In the genomic region with DNA sequence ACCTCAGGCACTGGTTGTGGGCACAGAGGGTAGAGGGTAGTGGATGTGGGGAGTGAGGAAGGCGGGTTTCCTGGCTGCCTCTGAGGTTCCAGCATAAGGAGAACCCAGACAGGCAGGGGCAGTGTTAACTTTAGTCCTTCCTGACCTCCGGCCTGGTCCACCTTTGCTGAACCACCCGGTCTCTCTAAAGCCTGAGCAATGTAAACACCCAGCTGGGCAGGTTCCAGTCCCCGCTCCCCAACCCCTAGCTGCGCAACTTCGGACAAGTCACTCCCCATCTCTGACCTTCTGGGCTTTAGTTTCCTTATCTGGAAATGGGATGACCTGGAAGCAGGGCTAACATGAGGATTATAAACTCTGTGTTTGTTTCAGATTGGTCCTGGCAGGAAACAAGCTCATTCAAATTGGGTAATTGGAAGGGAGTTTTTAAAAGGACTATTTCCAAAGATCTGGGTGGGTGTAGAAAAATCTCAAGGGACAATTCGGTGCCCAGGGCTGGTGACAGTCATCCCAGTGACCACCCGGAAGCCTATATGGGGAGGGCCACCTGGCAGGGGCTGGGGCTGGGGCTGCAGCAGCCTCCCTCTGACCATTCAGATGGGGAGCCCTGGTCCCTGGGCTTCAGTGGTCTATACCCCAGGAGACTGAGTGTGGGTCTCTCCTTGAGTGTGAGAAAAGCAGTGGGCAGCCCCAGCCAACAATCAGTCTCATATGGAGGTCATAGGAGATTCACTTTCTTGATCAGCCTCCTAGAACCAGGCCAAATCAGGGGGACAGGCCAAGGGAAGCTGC, we compare ENCODE assay signal across 17 cellular contexts.
DNase-seq lines count a peak whose midpoint lies in the region; ATAC-seq and TF ChIP-seq lines count a peak whose summit lies in the region.
"Had no signal": no experiment of that assay in that cellular context is flagged by ENCODE, and none has a peak within 500 bp of the region (broad histone marks: within the 10 kb centered on the region; RNA-seq: fewer than 3 reads in every experiment).

No MANE protein-coding gene starts in this region.

- DNase-seq in MCF 10A (ENCODE audit: unreplicated experiment) (no peak), breast epithelium (ENCODE audit: low spot score in 2 of 2) (no peak), foreskin keratinocyte (no peak), sciatic nerve (ENCODE audit: low spot score) (peak; percentile 28), NCI-H128 (lab: John Stamatoyannopoulos, UW; ENCODE audit: unreplicated experiment) (no peak), NOMO-1 treated with dmso at 0.1 percent for 144 hours (lab: John Stamatoyannopoulos, UW; ENCODE audit: unreplicated experiment) (no peak)
- DNase-seq: 8988T; CD4-positive, alpha-beta memory T cell; DMS153; DMS79; GDM1; H9 had no signal

- CTCF ChIA-PET in MCF 10A (lab: Yijun Ruan, JAX): interaction anchor here (0.8 to 1.6 kb wide), 3 partner anchors 11 to 263 kb away, joined by 3 to 6 read pairs (median 4); no protein-coding TSS in a partner anchor

- TF ChIP-seq CTCF in MCF 10A (IDR thresholded peaks at IDR 0.05; ENCODE audit: unreplicated experiment): no peak
- TF ChIP-seq CTCF in breast epithelium (IDR thresholded peaks at IDR 0.05): no peak
- TF ChIP-seq CTCF in foreskin keratinocyte (conservative IDR thresholded peaks at IDR 0.05): no peak
- TF ChIP-seq CTCF in liver (IDR thresholded peaks at IDR 0.05; ENCODE audit: low read depth, low read length, missing input control): no peak

- no peaks in the 10 kb centered on the region for H3K36me3 Mint-ChIP-seq in MCF 10A (ENCODE audit: insufficient read depth, unreplicated experiment)
- H3K36me3 Mint-ChIP-seq: CD14-positive monocyte; CD4-positive, alpha-beta memory T cell had no signal

- peaks cover 48% of the 10 kb centered on the region for H3K27me3 Mint-ChIP-seq in MCF 10A (ENCODE audit: insufficient read depth, unreplicated experiment)
- H3K27me3 Mint-ChIP-seq: CD4-positive, alpha-beta memory T cell had no signal

- H3K9me3 ChIP-seq in breast epithelium: no peaks in the 10 kb centered on the region
- H3K9me3 ChIP-seq in liver (ENCODE audit: control insufficient read depth in 4 of 4, low read length in 3 of 4): no peaks in the 10 kb centered on the region
- H3K9me3 ChIP-seq: BLaER1 had no signal

- H3K27ac ChIP-seq in breast epithelium (no peak overlapping the region), foreskin keratinocyte (no peak overlapping the region), liver (ENCODE audit: low read depth in 1 of 2, low read length in 2 of 2) (peak overlapping the region; percentile 63 to 80)
- H3K27ac ChIP-seq: BLaER1, HL-60 had no signal

- H3K9ac ChIP-seq in liver (ENCODE audit: low read depth in 1 of 2, low read length in 2 of 2): no peak overlapping the region
- H3K9ac ChIP-seq: BLaER1 had no signal

- no peaks in the 10 kb centered on the region for H3K36me3 ChIP-seq in breast epithelium
- H3K36me3 ChIP-seq in liver (ENCODE audit: control insufficient read depth in 4 of 4, insufficient read depth in 3 of 4, low read depth in 1 of 4, low read length in 3 of 4): no peaks in the 10 kb centered on the region
- H3K36me3 ChIP-seq: BLaER1 had no signal

- POLR2A ChIA-PET in MCF 10A (lab: Yijun Ruan, JAX): no interaction called here

- TF ChIP-seq POLR2A in breast epithelium (IDR thresholded peaks at IDR 0.05): no peak

- WGBS in liver: 24% methylated on average over 8 of the region's 8 CpGs

- no peaks in the 10 kb centered on the region for H3K4me1 Mint-ChIP-seq in MCF 10A (ENCODE audit: insufficient read depth, unreplicated experiment)
- H3K4me1 Mint-ChIP-seq: CD14-positive monocyte; CD4-positive, alpha-beta memory T cell had no signal

- H3K4me3 ChIP-seq in breast epithelium (no peak overlapping the region), liver (ENCODE audit: low read depth in 1 of 3, low read length in 3 of 3) (no peak overlapping the region)
- H3K4me3 ChIP-seq: BLaER1 had no signal

- no peaks in the 10 kb centered on the region for H3K9me3 Mint-ChIP-seq in MCF 10A (ENCODE audit: unreplicated experiment)
- H3K9me3 Mint-ChIP-seq: CD4-positive, alpha-beta memory T cell; H9 had no signal

- H3K4me1 ChIP-seq in breast epithelium: no peaks in the 10 kb centered on the region
- no peaks in the 10 kb centered on the region for H3K4me1 ChIP-seq in foreskin keratinocyte
- peaks cover 33 to 51% (median 48%) of the 10 kb centered on the region in 4 donors for H3K4me1 ChIP-seq in liver (ENCODE audit: control insufficient read depth in 4 of 4, insufficient read depth in 4 of 4, low read length in 3 of 4)

- peak overlapping the region; percentile 65 for H3K27ac Mint-ChIP-seq in MCF 10A (ENCODE audit: low read depth, unreplicated experiment)
- H3K27ac Mint-ChIP-seq: CD14-positive monocyte, H9 had no signal

- BruUV-seq in MCF 10A (replicated peaks; lab: Mats Ljungman, UMichigan): no TSS peak

- ATAC-seq in foreskin keratinocyte (peak; percentile 11), sciatic nerve (no peak), GM19351 (IDR thresholded peaks at IDR 0.05; ENCODE audit: unreplicated experiment) (no peak)

- intact Hi-C loops in MCF 10A (cut with micrococcal nuclease) (no loop called here), breast epithelium (cut with DNase I; ENCODE audit: low total_unique reads) (no loop called here), sciatic nerve (cut with DNase I) (no loop called here)

- TF ChIP-seq RAD21 in liver (IDR thresholded peaks at IDR 0.05): peak; percentile 52 to 61

- no peak overlapping the region for H3K4me3 Mint-ChIP-seq in MCF 10A (ENCODE audit: unreplicated experiment)
- H3K4me3 Mint-ChIP-seq: CD14-positive monocyte; CD4-positive, alpha-beta memory T cell; H9 had no signal

- H3K27me3 ChIP-seq in breast epithelium (no peaks in the 10 kb centered on the region), foreskin keratinocyte (no peaks in the 10 kb centered on the region), liver (ENCODE audit: control insufficient read depth in 4 of 4, insufficient read depth in 4 of 4, low read length in 3 of 4) (no peaks in the 10 kb centered on the region)

TF ChIP-seq in liver, 16 proteins besides CTCF, POLR2A, EP300 and RAD21 (continues in another document):
- TF ChIP-seq NR2F2 (IDR thresholded peaks at IDR 0.05) (peak; percentile 93), JUND (IDR thresholded peaks at IDR 0.05) (peak; percentile 68 to 83), FOXA2 (IDR thresholded peaks at IDR 0.05) (peak; percentile 98), EGR1 (IDR thresholded peaks at IDR 0.05; ENCODE audit: low read depth in 2 of 2) (peak in 1 of 2 donors; percentile 91), MAX (IDR thresholded peaks at IDR 0.05) (peak; percentile 96), HNF4A (conservative IDR thresholded peaks at IDR 0.05) (peak; percentile 88 to 91), ZBTB33 (IDR thresholded peaks at IDR 0.05) (peak; percentile 86), FOXA1 (IDR thresholded peaks at IDR 0.05) (peak; percentile 99), TAF1 (conservative IDR thresholded peaks at IDR 0.05) (no peak), GABPA (IDR thresholded peaks at IDR 0.05 in 1 of 2, conservative IDR thresholded peaks at IDR 0.05 in 1 of 2) (peak in 1 of 2 donors; percentile 70), HNF4G (IDR thresholded peaks at IDR 0.05) (peak; percentile 64), RXRA (IDR thresholded peaks at IDR 0.05) (peak; percentile 97 to 99), YY1 (IDR thresholded peaks at IDR 0.05) (peak; percentile 86), SP1 (IDR thresholded peaks at IDR 0.05) (peak; percentile 97)
- TF ChIP-seq, protein P1, sequence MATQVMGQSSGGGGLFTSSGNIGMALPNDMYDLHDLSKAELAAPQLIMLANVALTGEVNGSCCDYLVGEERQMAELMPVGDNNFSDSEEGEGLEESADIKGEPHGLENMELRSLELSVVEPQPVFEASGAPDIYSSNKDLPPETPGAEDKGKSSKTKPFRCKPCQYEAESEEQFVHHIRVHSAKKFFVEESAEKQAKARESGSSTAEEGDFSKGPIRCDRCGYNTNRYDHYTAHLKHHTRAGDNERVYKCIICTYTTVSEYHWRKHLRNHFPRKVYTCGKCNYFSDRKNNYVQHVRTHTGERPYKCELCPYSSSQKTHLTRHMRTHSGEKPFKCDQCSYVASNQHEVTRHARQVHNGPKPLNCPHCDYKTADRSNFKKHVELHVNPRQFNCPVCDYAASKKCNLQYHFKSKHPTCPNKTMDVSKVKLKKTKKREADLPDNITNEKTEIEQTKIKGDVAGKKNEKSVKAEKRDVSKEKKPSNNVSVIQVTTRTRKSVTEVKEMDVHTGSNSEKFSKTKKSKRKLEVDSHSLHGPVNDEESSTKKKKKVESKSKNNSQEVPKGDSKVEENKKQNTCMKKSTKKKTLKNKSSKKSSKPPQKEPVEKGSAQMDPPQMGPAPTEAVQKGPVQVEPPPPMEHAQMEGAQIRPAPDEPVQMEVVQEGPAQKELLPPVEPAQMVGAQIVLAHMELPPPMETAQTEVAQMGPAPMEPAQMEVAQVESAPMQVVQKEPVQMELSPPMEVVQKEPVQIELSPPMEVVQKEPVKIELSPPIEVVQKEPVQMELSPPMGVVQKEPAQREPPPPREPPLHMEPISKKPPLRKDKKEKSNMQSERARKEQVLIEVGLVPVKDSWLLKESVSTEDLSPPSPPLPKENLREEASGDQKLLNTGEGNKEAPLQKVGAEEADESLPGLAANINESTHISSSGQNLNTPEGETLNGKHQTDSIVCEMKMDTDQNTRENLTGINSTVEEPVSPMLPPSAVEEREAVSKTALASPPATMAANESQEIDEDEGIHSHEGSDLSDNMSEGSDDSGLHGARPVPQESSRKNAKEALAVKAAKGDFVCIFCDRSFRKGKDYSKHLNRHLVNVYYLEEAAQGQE (IDR thresholded peaks at IDR 0.05): peak; percentile 81

Comparison
In these comparisons a context has a peak if more than half of its experiments do, and no peak if none do; other contexts are left out.
1. H3K27ac ChIP-seq: peak in liver (2 of 2); none in breast epithelium (0 of 2) and foreskin keratinocyte (single experiment).